8 cellular contexts compared by ENCODE assay signal in genomic region chr19:47230122-47230920, GRCh38. TPM values are rescaled to one million over a fixed set of nuclear protein-coding genes. Genes with fewer than 3 reads are reported as not detected.
DNase-seq lines count a peak whose midpoint lies in the region; ATAC-seq and TF ChIP-seq lines count a peak whose summit lies in the region.

No MANE protein-coding gene starts in this region.

- H3K4me3 Mint-ChIP-seq in effector memory CD8-positive, alpha-beta T cell, result peak overlapping the region in 1 of 2 donors; percentile 26

- no peak overlapping the region for H3K27ac Mint-ChIP-seq in effector memory CD8-positive, alpha-beta T cell

- H3K4me1 Mint-ChIP-seq in effector memory CD8-positive, alpha-beta T cell (ENCODE audit: low read depth in 2 of 2), result peaks cover 24 to 29% of the 10 kb centered on the region in 2 donors

- no peaks in the 10 kb centered on the region for H3K9me3 Mint-ChIP-seq in effector memory CD8-positive, alpha-beta T cell

- ATAC-seq in effector memory CD8-positive, alpha-beta T cell (replicated peaks), result peak; percentile 36
- ATAC-seq in HG02884 (IDR thresholded peaks at IDR 0.05; ENCODE audit: unreplicated experiment), result no peak

- DNase-seq in KBM-7 (peak; percentile 75), mesenteric fat pad (ENCODE audit: low spot score) (peak; percentile 92), DMS79 (lab: John Stamatoyannopoulos, UW) (no peak)
- peak; percentile 76 to 82 for DNase-seq in activated CD4-positive, alpha-beta T cell treated with anti-CD3 and anti-CD28 coated beads, Interleukin-2, amount 50 U/mL, for 48 hours
- peak; percentile 90 to 91 (median 91) for DNase-seq in effector memory CD8-positive, alpha-beta T cell
- DNase-seq in stimulated activated CD8-positive, alpha-beta memory T cell treated with anti-CD3 and anti-CD28 coated beads, Interleukin-2, amount 100 ng/mL, for 1 hour (ENCODE audit: low read depth in 2 of 2), result peak; percentile 70 to 72

- peaks cover 37% of the 10 kb centered on the region for H3K36me3 Mint-ChIP-seq in effector memory CD8-positive, alpha-beta T cell (ENCODE audit: insufficient read depth)

- in situ Hi-C loops in KBM-7 (cut with MboI; ENCODE audit: low pct_unique_long_range_greater_than_20kb, low sequenced_read_pairs), result no loop called here

- TF ChIP-seq CTCF in GM12872 (IDR thresholded peaks at IDR 0.05; ENCODE audit: insufficient read depth, low read depth, low read length), result peak; percentile 70

- no peaks in the 10 kb centered on the region for H3K27me3 Mint-ChIP-seq in effector memory CD8-positive, alpha-beta T cell

RNA-seq across cellular contexts. Expression of gene BBC3, which starts 0.7 kb away (rescaled TPM):
- total RNA-seq in mesenteric fat pad, result 3.6 TPM

RNA-seq across cellular contexts. Expression of gene CCDC9, which starts 26.0 kb away (rescaled TPM):
- 27.3 TPM for total RNA-seq in mesenteric fat pad

RNA-seq across cellular contexts. Expression of gene INAFM1, which starts 44.4 kb away (rescaled TPM):
- total RNA-seq in mesenteric fat pad, result 34.4 TPM
